Comparison of ENCODE assay signal across 15 cellular contexts in the genomic region with DNA sequence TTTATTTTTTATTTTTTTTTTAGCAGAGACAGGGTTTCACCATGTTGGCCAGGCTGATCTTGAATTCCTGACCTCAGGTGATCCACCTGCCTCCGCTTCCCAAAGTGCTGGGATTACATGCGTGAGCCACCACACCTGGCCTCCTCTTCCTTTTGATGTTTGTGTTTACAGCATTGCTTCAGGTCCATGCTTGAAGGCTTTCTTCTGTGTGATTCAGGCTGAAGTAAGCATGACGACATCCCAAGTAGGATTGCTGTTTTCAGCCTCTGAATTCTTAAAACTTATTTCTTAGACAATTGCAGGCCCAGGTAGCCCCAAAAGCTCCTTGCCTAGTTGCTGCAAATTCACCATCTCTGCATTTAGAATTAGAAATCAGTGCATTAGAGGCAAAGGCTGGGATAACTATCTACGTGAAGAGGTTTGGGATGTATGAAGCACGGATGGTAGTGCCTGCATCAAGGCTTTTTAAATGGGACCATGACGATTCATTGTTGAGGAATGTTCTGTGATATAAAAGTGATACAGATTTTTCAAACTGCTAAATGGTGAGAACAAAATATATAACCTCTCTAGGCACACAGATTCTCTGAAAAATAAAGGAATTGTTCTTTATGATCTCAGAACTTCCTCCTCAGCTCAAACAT. TPM values are rescaled to one million over a fixed set of nuclear protein-coding genes. Genes with fewer than 3 reads are reported as not detected.
DNase-seq lines count a peak whose midpoint lies in the region; ATAC-seq and TF ChIP-seq lines count a peak whose summit lies in the region.
"Had no signal": no experiment of that assay in that cellular context is flagged by ENCODE, and none has a peak within 500 bp of the region (broad histone marks: within the 10 kb centered on the region; RNA-seq: fewer than 3 reads in every experiment).

No MANE protein-coding gene starts in this region.

- CTCF ChIA-PET in CD4-positive, alpha-beta T cell (lab: Charles Lee), result no interaction called here
- CTCF ChIA-PET in naive thymus-derived CD4-positive, alpha-beta T cell (lab: Charles Lee), result interaction anchor here (1.3 kb wide), 1 partner anchor 33 kb away, joined by 7 read pairs; no protein-coding TSS in a partner anchor

- H3K4me3 Mint-ChIP-seq in CD4-positive, alpha-beta T cell, result peak overlapping the region; percentile 48
- peak overlapping the region; percentile 34 to 100 (median 47) for H3K4me3 Mint-ChIP-seq in naive thymus-derived CD4-positive, alpha-beta T cell

- H3K4me1 ChIP-seq in HUES6 (ENCODE audit: control insufficient read depth, insufficient read depth, low read length) (peaks cover 15% of the 10 kb centered on the region; the same call in 1 of the 2 replicates), BE2C (peaks cover under 1% of the 10 kb centered on the region; the same call in 1 of the 2 replicates)
- H3K4me1 ChIP-seq in naive thymus-derived CD4-positive, alpha-beta T cell (ENCODE audit: control insufficient read depth in 2 of 2, insufficient read depth in 2 of 2, low read length in 2 of 2), result peaks cover 30 to 39% of the 10 kb centered on the region in 2 donors

- no peaks in the 10 kb centered on the region for H3K9me3 ChIP-seq in CD4-positive, alpha-beta T cell (ENCODE audit: control insufficient read depth, low read length)
- no peaks in the 10 kb centered on the region for H3K9me3 ChIP-seq in HUES6 (ENCODE audit: control insufficient read depth, insufficient read depth, low read depth, low read length)
- no peaks in the 10 kb centered on the region for H3K9me3 ChIP-seq in naive thymus-derived CD4-positive, alpha-beta T cell (ENCODE audit: control insufficient read depth in 2 of 3, low read length in 3 of 3)
- H3K9me3 ChIP-seq in BE2C, result no peaks in the 10 kb centered on the region
- H3K9me3 ChIP-seq: vagina had no signal

- intact Hi-C loops in CD4-positive, alpha-beta T cell (cut with DNase I, micrococcal nuclease), result loop anchor here (2.0 to 10.0 kb wide), 5 partner anchors 51 to 649 kb away; a partner anchor contains a TSS
- intact Hi-C loops in naive thymus-derived CD4-positive, alpha-beta T cell (cut with micrococcal nuclease), result loop anchor here (10.0 kb wide), 3 partner anchors 791 to 1859 kb away; a partner anchor contains a TSS

- H3K27me3 Mint-ChIP-seq in CD4-positive, alpha-beta T cell, result no peaks in the 10 kb centered on the region
- no peaks in the 10 kb centered on the region for H3K27me3 Mint-ChIP-seq in naive thymus-derived CD4-positive, alpha-beta T cell

- H3K4me3 ChIP-seq in HUES6 (ENCODE audit: low read depth, low read length) (no peak overlapping the region), BE2C (ENCODE audit: low read depth, low read length) (no peak overlapping the region)
- H3K4me3 ChIP-seq in naive thymus-derived CD4-positive, alpha-beta T cell (ENCODE audit: low read length), result no peak overlapping the region

- H3K36me3 ChIP-seq in HUES6 (ENCODE audit: control insufficient read depth, insufficient read depth, low read length), result peaks cover 12% of the 10 kb centered on the region
- peaks cover 0 to 11% (median 0%) of the 10 kb centered on the region in 3 experiments for H3K36me3 ChIP-seq in naive thymus-derived CD4-positive, alpha-beta T cell (ENCODE audit: control insufficient read depth in 2 of 3, insufficient read depth in 3 of 3, low read length in 3 of 3)
- peaks cover 16% of the 10 kb centered on the region for H3K36me3 ChIP-seq in BE2C
- H3K36me3 ChIP-seq: vagina had no signal

- peaks cover 49% of the 10 kb centered on the region for H3K36me3 Mint-ChIP-seq in CD4-positive, alpha-beta T cell (ENCODE audit: low read depth)
- peaks cover 0 to 13% (median 0%) of the 10 kb centered on the region in 5 donors for H3K36me3 Mint-ChIP-seq in naive thymus-derived CD4-positive, alpha-beta T cell

- no peak for TF ChIP-seq POLR2A in erythroblast (IDR thresholded peaks at IDR 0.05; ENCODE audit: low read length)

- no peaks in the 10 kb centered on the region for H3K27me3 ChIP-seq in CD4-positive, alpha-beta T cell (ENCODE audit: control insufficient read depth, insufficient read depth, low read length)
- H3K27me3 ChIP-seq in HUES6 (ENCODE audit: control insufficient read depth, insufficient read depth, low read length) (no peaks in the 10 kb centered on the region), BE2C (no peaks in the 10 kb centered on the region)
- no peaks in the 10 kb centered on the region for H3K27me3 ChIP-seq in naive thymus-derived CD4-positive, alpha-beta T cell (ENCODE audit: control insufficient read depth in 2 of 2, insufficient read depth in 2 of 2, low read length in 2 of 2)
- H3K27me3 ChIP-seq: vagina had no signal

- peaks cover 73% of the 10 kb centered on the region for H3K4me1 Mint-ChIP-seq in CD4-positive, alpha-beta T cell (ENCODE audit: low read depth)
- H3K4me1 Mint-ChIP-seq in naive thymus-derived CD4-positive, alpha-beta T cell, result peaks cover 48 to 76% (median 58%) of the 10 kb centered on the region in 7 donors

- no peaks in the 10 kb centered on the region for H3K9me3 Mint-ChIP-seq in CD4-positive, alpha-beta T cell
- H3K9me3 Mint-ChIP-seq in naive thymus-derived CD4-positive, alpha-beta T cell, result peaks cover 0 to 1% (median 0%) of the 10 kb centered on the region in 11 donors

- no peak for TF ChIP-seq CTCF in CD4-positive, alpha-beta T cell (IDR thresholded peaks at IDR 0.05)
- no peak for TF ChIP-seq CTCF in BE2C (IDR thresholded peaks at IDR 0.05; ENCODE audit: low read depth, low read length)

- POLR2A ChIA-PET in CD4-positive, alpha-beta T cell (lab: Charles Lee), result interaction anchor here (2.4 kb wide), 1 partner anchor 29 kb away, joined by 15 read pairs; a partner anchor contains a TSS
- POLR2A ChIA-PET in naive thymus-derived CD4-positive, alpha-beta T cell (lab: Charles Lee), result interaction anchor here (0.6 to 4.2 kb wide), 2 partner anchors 29 to 1098 kb away, joined by 3 to 22 read pairs; a partner anchor contains a TSS

- H3K9ac ChIP-seq in HUES6 (ENCODE audit: low read length), result peak overlapping the region; percentile 7

- no peak overlapping the region for H3K27ac ChIP-seq in CD4-positive, alpha-beta T cell (ENCODE audit: low read depth, low read length)
- no peak overlapping the region for H3K27ac ChIP-seq in HUES6 (ENCODE audit: low read depth, low read length)
- H3K27ac ChIP-seq in naive thymus-derived CD4-positive, alpha-beta T cell (ENCODE audit: low read depth, low read length), result no peak overlapping the region
- H3K27ac ChIP-seq: vagina had no signal

- ATAC-seq in CD4-positive, alpha-beta T cell (ENCODE audit: poor library complexity), result no peak
- no peak for ATAC-seq in naive thymus-derived CD4-positive, alpha-beta T cell
- ATAC-seq in HG03571 (IDR thresholded peaks at IDR 0.05; ENCODE audit: unreplicated experiment), result no peak
- ATAC-seq: sciatic nerve had no signal

- peak overlapping the region; percentile 65 for H3K27ac Mint-ChIP-seq in CD4-positive, alpha-beta T cell
- H3K27ac Mint-ChIP-seq in naive thymus-derived CD4-positive, alpha-beta T cell, result peak overlapping the region in 6 of 9 donors; percentile 19 to 70 (median 64)

- no peak for DNase-seq in CD4-positive, alpha-beta T cell
- DNase-seq in amniotic epithelial cell (ENCODE audit: low read depth), result peak; percentile 63
- DNase-seq in naive thymus-derived CD4-positive, alpha-beta T cell, result no peak
- no peak for DNase-seq in NCI-H2081 treated with DMSO at 0.1 percent for 48 hours (lab: John Stamatoyannopoulos, UW)
- no peak for DNase-seq in erythroblast (lab: John Stamatoyannopoulos, UW)
- DNase-seq in BE2C, result no peak
- DNase-seq: cortex of kidney, head of caudate nucleus, mesendoderm, NCI-H1436, NCI-H748 treated with DMSO at 0.1 percent for 48 hours had no signal

RNA-seq across cellular contexts. Expression of a gene that starts 3.0 kb away (rescaled TPM):
- 100 to 1,000 TPM; 178 to 187 TPM for total RNA-seq in CD4-positive, alpha-beta T cell
- 100 to 1,000 TPM in 2 of 5 experiments, 10 to 100 TPM in 3; 40.6 to 137 (median 84.1) TPM for total RNA-seq in naive thymus-derived CD4-positive, alpha-beta T cell
- polyA plus RNA-seq in naive thymus-derived CD4-positive, alpha-beta T cell, result 10 to 100 TPM; 19.0 to 21.8 TPM
- polyA plus RNA-seq in BE2C (2012; ENCODE audit: insufficient read depth, insufficient read length, low read depth), result 86.4 TPM

RNA-seq across cellular contexts. Expression of a gene that starts 29.2 kb away (rescaled TPM):
- 100 to 1,000 TPM; 354 to 366 TPM for total RNA-seq in CD4-positive, alpha-beta T cell
- total RNA-seq in naive thymus-derived CD4-positive, alpha-beta T cell, result 100 to 1,000 TPM; 152 to 274 (median 185) TPM
- 100 to 1,000 TPM; 143 to 171 TPM for polyA plus RNA-seq in naive thymus-derived CD4-positive, alpha-beta T cell
- polyA plus RNA-seq in BE2C (2012; ENCODE audit: insufficient read depth, insufficient read length, low read depth), result 1,185 TPM
